8 cellular contexts compared by ENCODE assay signal in genomic region chr3:20039765-20040475, GRCh38. TPM values are rescaled to one million over a fixed set of nuclear protein-coding genes. Genes with fewer than 3 reads are reported as not detected.
DNase-seq lines count a peak whose midpoint lies in the region; ATAC-seq and TF ChIP-seq lines count a peak whose summit lies in the region.

Gene KAT2B, plus strand, starts transcription at chr3:20040446. Its CDS starts 32 bp downstream, at chr3:20040478.

- TF ChIP-seq CTCF in DOHH2 (IDR thresholded peaks at IDR 0.05; ENCODE audit: low read depth, low read length, poor library complexity, severe bottlenecking) (peak; percentile 71), omental fat pad (IDR thresholded peaks at IDR 0.05) (peak in 1 of 3 donors; percentile 31), thoracic aorta (IDR thresholded peaks at IDR 0.05) (peak; percentile 82)

- H4K20me1 ChIP-seq in DOHH2 (ENCODE audit: control insufficient read depth, insufficient read depth, low read depth, low read length): peaks cover 7% of the 10 kb centered on the region; the same call in 1 of the 2 replicates

- H3K4me1 Mint-ChIP-seq in IgD-negative memory B cell: peaks cover 30 to 35% (median 32%) of the 10 kb centered on the region in 3 donors
- peaks cover 52% of the 10 kb centered on the region for H3K4me1 Mint-ChIP-seq in activated naive CD4-positive, alpha-beta T cell treated with anti-CD3 and anti-CD28 coated beads, Interleukin-2, amount 10 ng/mL, durations not matched to agents 7 days and 5 days

- peak within 1 kb of the TSS; percentile 92 for H3K27ac ChIP-seq in DOHH2 (ENCODE audit: low read depth, low read length)
- H3K27ac ChIP-seq in thoracic aorta: peak within 1 kb of the TSS; percentile 93 to 97

- H3F3A ChIP-seq in DOHH2 (ENCODE audit: control insufficient read depth, insufficient read depth): peaks cover 12% of the 10 kb centered on the region

- H3K4me3 ChIP-seq in DOHH2 (ENCODE audit: low read length): peak within 1 kb of the TSS; percentile 78
- peak within 1 kb of the TSS; percentile 79 for H3K4me3 ChIP-seq in thoracic aorta

- H3K27me3 ChIP-seq in DOHH2 (ENCODE audit: control insufficient read depth, low read length) (no peaks in the 10 kb centered on the region), thoracic aorta (replicated peaks; ENCODE audit: insufficient read depth) (no peaks in the 10 kb centered on the region)

- H3K4me1 ChIP-seq in DOHH2 (ENCODE audit: control insufficient read depth, low read length) (peaks cover 39% of the 10 kb centered on the region), thoracic aorta (ENCODE audit: control insufficient read depth in 1 of 2, low read depth in 2 of 2) (peaks cover 25 to 44% of the 10 kb centered on the region in 2 donors)

- H3K36me3 ChIP-seq in DOHH2 (ENCODE audit: control insufficient read depth, low read length) (peaks cover 6% of the 10 kb centered on the region; the same call in 1 of the 2 replicates), thoracic aorta (no peaks in the 10 kb centered on the region)

- CTCF ChIA-PET in activated naive CD4-positive, alpha-beta T cell treated with anti-CD3 and anti-CD28 coated beads, Interleukin-2, amount 10 ng/mL, durations not matched to agents 7 days and 5 days (lab: Charles Lee): interaction anchor here (1.9 to 2.4 kb wide), 2 partner anchors 144 to 154 kb away, joined by 8 to 9 read pairs; no protein-coding TSS in a partner anchor

- peak within 1 kb of the TSS; percentile 98 to 99 (median 98) for H3K27ac Mint-ChIP-seq in IgD-negative memory B cell
- H3K27ac Mint-ChIP-seq in activated naive CD4-positive, alpha-beta T cell treated with anti-CD3 and anti-CD28 coated beads, Interleukin-2, amount 10 ng/mL, durations not matched to agents 7 days and 5 days: peak within 1 kb of the TSS; percentile 99

- no peaks in the 10 kb centered on the region for H3K27me3 Mint-ChIP-seq in IgD-negative memory B cell
- H3K27me3 Mint-ChIP-seq in activated naive CD4-positive, alpha-beta T cell treated with anti-CD3 and anti-CD28 coated beads, Interleukin-2, amount 10 ng/mL, durations not matched to agents 7 days and 5 days: peaks cover 3% of the 10 kb centered on the region

- H3K9me3 ChIP-seq in DOHH2 (ENCODE audit: control insufficient read depth, insufficient read depth, low read length) (no peaks in the 10 kb centered on the region), thoracic aorta (no peaks in the 10 kb centered on the region)

- peak within 1 kb of the TSS; percentile 85 for H3K4me2 ChIP-seq in DOHH2 (ENCODE audit: low read length)

- H3K9me2 ChIP-seq in DOHH2 (replicated peaks; ENCODE audit: control insufficient read depth, low read length): no peaks in the 10 kb centered on the region

- in situ Hi-C loops in SK-MEL-5 (cut with HindIII; ENCODE audit: low pct_unique_long_range_greater_than_20kb, low sequenced_read_pairs): no loop called here

- ATAC-seq in GM21447 (IDR thresholded peaks at IDR 0.05; ENCODE audit: unreplicated experiment): peak; percentile 43
- ATAC-seq in omental fat pad (ENCODE audit: low FRiP score): peak; percentile 88
- ATAC-seq in thoracic aorta (ENCODE audit: insufficient number of reproducible peaks, low FRiP score, low read depth): peak; percentile 64

- H3K36me3 Mint-ChIP-seq in IgD-negative memory B cell: no peaks in the 10 kb centered on the region
- peaks cover 25% of the 10 kb centered on the region for H3K36me3 Mint-ChIP-seq in activated naive CD4-positive, alpha-beta T cell treated with anti-CD3 and anti-CD28 coated beads, Interleukin-2, amount 10 ng/mL, durations not matched to agents 7 days and 5 days

- peaks cover 38% of the 10 kb centered on the region for H3K79me2 ChIP-seq in DOHH2 (ENCODE audit: control insufficient read depth, low read length)

- H3K4me3 Mint-ChIP-seq in IgD-negative memory B cell: peak within 1 kb of the TSS; percentile 96 to 100 (median 98)
- peak within 1 kb of the TSS; percentile 93 for H3K4me3 Mint-ChIP-seq in activated naive CD4-positive, alpha-beta T cell treated with anti-CD3 and anti-CD28 coated beads, Interleukin-2, amount 10 ng/mL, durations not matched to agents 7 days and 5 days

- no peaks in the 10 kb centered on the region for H3K9me3 Mint-ChIP-seq in IgD-negative memory B cell
- H3K9me3 Mint-ChIP-seq in activated naive CD4-positive, alpha-beta T cell treated with anti-CD3 and anti-CD28 coated beads, Interleukin-2, amount 10 ng/mL, durations not matched to agents 7 days and 5 days: no peaks in the 10 kb centered on the region

- peak; percentile 76 for DNase-seq in SK-MEL-5 (ENCODE audit: low read depth, low spot score)
- DNase-seq in activated naive CD4-positive, alpha-beta T cell treated with anti-CD3 and anti-CD28 coated beads, Interleukin-2, amount 10 ng/mL, durations not matched to agents 7 days and 5 days: peak; percentile 90
- peak; percentile 92 for DNase-seq in globus pallidus (ENCODE audit: low spot score)
- DNase-seq in omental fat pad (ENCODE audit: low spot score): peak; percentile 34
- DNase-seq in thoracic aorta (ENCODE audit: low spot score): no peak

RNA-seq across cellular contexts. Expression of gene KAT2B, which starts in this region (rescaled TPM):
- polyA plus RNA-seq in IgD-negative memory B cell: 4.8 TPM
- 31.8 and 33.6 TPM in 2 replicates for total RNA-seq in SK-MEL-5 (2014; rRNA removed; shearing (Covaris generic))
- 49.7 and 70.8 TPM in 2 replicates for polyA plus RNA-seq in SK-MEL-5 (2015; cell fraction: cytosol; rRNA removed)
- polyA plus RNA-seq in SK-MEL-5 (2015; cell fraction: nucleus; rRNA removed): 84.9 and 100 TPM in 2 replicates
- total RNA-seq in omental fat pad (10 to 100 TPM; 21.3 to 47.0 (median 33.3) TPM), thoracic aorta (10 to 100 TPM; 48.0 to 72.8 TPM)
